14 cellular contexts compared by ENCODE assay signal in genomic region chr10:49379596-49380410, GRCh38. TPM values are rescaled to one million over a fixed set of nuclear protein-coding genes. Genes with fewer than 3 reads are reported as not detected.
DNase-seq lines count a peak whose midpoint lies in the region; ATAC-seq and TF ChIP-seq lines count a peak whose summit lies in the region.
"Had no signal": no experiment of that assay in that cellular context is flagged by ENCODE, and none has a peak within 500 bp of the region (broad histone marks: within the 10 kb centered on the region; RNA-seq: fewer than 3 reads in every experiment).

No MANE protein-coding gene starts in this region.

- H3K27ac ChIP-seq in PC-9 (no peak overlapping the region), colonic mucosa (no peak overlapping the region)
- H3K27ac ChIP-seq: SJSA1, skin epidermis had no signal

- DNase-seq in activated CD8-positive, alpha-beta memory T cell treated with anti-CD3 and anti-CD28 coated beads, Interleukin-2, amount 10 ng/mL, durations not matched to agents 7 days and 5 days, result peak; percentile 36
- DNase-seq in activated CD8-positive, alpha-beta memory T cell treated with anti-CD3 and anti-CD28 coated beads, Interleukin-2, amount 50 U/mL, for 4 hours, result no peak
- DNase-seq in PC-9 (no peak), glutamatergic neuron (no peak), type B pancreatic cell (ENCODE audit: extremely low spot score, unreplicated experiment) (no peak), NCI-H146 (lab: John Stamatoyannopoulos, UW) (no peak), colonic mucosa (no peak)
- DNase-seq: activated CD8-positive, alpha-beta T cell treated with anti-CD3 and anti-CD28 coated beads, Interleukin-2, amount 10 ng/mL, durations not matched to agents 7 days and 5 days; anterior cingulate cortex; mesenchymal stem cell; stimulated activated naive CD4-positive, alpha-beta T cell had no signal

- H3K36me3 ChIP-seq in PC-9 (ENCODE audit: low read depth), result no peaks in the 10 kb centered on the region
- no peaks in the 10 kb centered on the region for H3K36me3 ChIP-seq in colonic mucosa
- H3K36me3 ChIP-seq: SJSA1 had no signal

- CTCF ChIA-PET in activated CD8-positive, alpha-beta memory T cell treated with anti-CD3 and anti-CD28 coated beads, Interleukin-2, amount 10 ng/mL, durations not matched to agents 7 days and 5 days (lab: Charles Lee), result no interaction called here
- CTCF ChIA-PET in PC-9 (lab: Charles Lee), result no interaction called here

- H3K36me3 Mint-ChIP-seq in activated CD8-positive, alpha-beta memory T cell treated with anti-CD3 and anti-CD28 coated beads, Interleukin-2, amount 10 ng/mL, durations not matched to agents 7 days and 5 days, result no peaks in the 10 kb centered on the region
- H3K36me3 Mint-ChIP-seq in glutamatergic neuron (ENCODE audit: unreplicated experiment), result peaks cover 11% of the 10 kb centered on the region
- no peaks in the 10 kb centered on the region for H3K36me3 Mint-ChIP-seq in type B pancreatic cell

- no peaks in the 10 kb centered on the region for H3K9me3 Mint-ChIP-seq in activated CD8-positive, alpha-beta memory T cell treated with anti-CD3 and anti-CD28 coated beads, Interleukin-2, amount 10 ng/mL, durations not matched to agents 7 days and 5 days (ENCODE audit: low read depth)
- H3K9me3 Mint-ChIP-seq in glutamatergic neuron (ENCODE audit: unreplicated experiment) (peaks cover 7% of the 10 kb centered on the region), type B pancreatic cell (no peaks in the 10 kb centered on the region)

- H3K79me2 ChIP-seq in PC-9 (ENCODE audit: low read depth), result no peaks in the 10 kb centered on the region

- H3K4me3 ChIP-seq in PC-9 (no peak overlapping the region), colonic mucosa (no peak overlapping the region)
- H3K4me3 ChIP-seq: SJSA1, skin epidermis had no signal

- intact Hi-C loops in PC-9 (cut with micrococcal nuclease; ENCODE audit: unreplicated experiment), result no loop called here
- intact Hi-C loops in colonic mucosa (cut with DNase I), result no loop called here

- H3K27me3 Mint-ChIP-seq in activated CD8-positive, alpha-beta memory T cell treated with anti-CD3 and anti-CD28 coated beads, Interleukin-2, amount 10 ng/mL, durations not matched to agents 7 days and 5 days, result peaks cover 5% of the 10 kb centered on the region
- H3K27me3 Mint-ChIP-seq in glutamatergic neuron (ENCODE audit: unreplicated experiment) (peaks cover 20% of the 10 kb centered on the region), type B pancreatic cell (peaks cover 40% of the 10 kb centered on the region)

- BruUV-seq in PC-9 (replicated peaks; lab: Mats Ljungman, UMichigan), result no TSS peak

- no peak for ATAC-seq in activated CD8-positive, alpha-beta memory T cell treated with anti-CD3 and anti-CD28 coated beads, Interleukin-2, amount 10 ng/mL, durations not matched to agents 7 days and 5 days
- no peak for ATAC-seq in GM21717 (IDR thresholded peaks at IDR 0.05; ENCODE audit: unreplicated experiment)
- ATAC-seq: activated CD8-positive, alpha-beta T cell treated with anti-CD3 and anti-CD28 coated beads, Interleukin-2, amount 10 ng/mL, durations not matched to agents 7 days and 5 days had no signal

- H4K20me1 ChIP-seq in PC-9 (ENCODE audit: insufficient read depth), result no peaks in the 10 kb centered on the region

- no peaks in the 10 kb centered on the region for H3F3A ChIP-seq in PC-9 (ENCODE audit: insufficient read depth, low read depth)

- H3K9me3 ChIP-seq in PC-9 (ENCODE audit: insufficient read depth, low read depth) (no peaks in the 10 kb centered on the region), colonic mucosa (no peaks in the 10 kb centered on the region)
- H3K9me3 ChIP-seq: SJSA1 had no signal

- H3K4me2 ChIP-seq in PC-9, result no peak overlapping the region

- H3K4me1 ChIP-seq in PC-9 (replicated peaks; ENCODE audit: insufficient read depth), result no peaks in the 10 kb centered on the region
- no peaks in the 10 kb centered on the region for H3K4me1 ChIP-seq in colonic mucosa
- H3K4me1 ChIP-seq: SJSA1 had no signal

- peaks cover 29% of the 10 kb centered on the region for H3K27me3 ChIP-seq in PC-9 (ENCODE audit: insufficient read depth, low read depth)
- H3K27me3 ChIP-seq in colonic mucosa, result no peaks in the 10 kb centered on the region
- H3K27me3 ChIP-seq: SJSA1 had no signal

- H3K27ac Mint-ChIP-seq in activated CD8-positive, alpha-beta memory T cell treated with anti-CD3 and anti-CD28 coated beads, Interleukin-2, amount 10 ng/mL, durations not matched to agents 7 days and 5 days, result no peak overlapping the region
- H3K27ac Mint-ChIP-seq in glutamatergic neuron (ENCODE audit: unreplicated experiment) (no peak overlapping the region), type B pancreatic cell (no peak overlapping the region)
- H3K27ac Mint-ChIP-seq: activated CD8-positive, alpha-beta T cell treated with anti-CD3 and anti-CD28 coated beads, Interleukin-2, amount 10 ng/mL, durations not matched to agents 7 days and 5 days had no signal

- no peak overlapping the region for H3K4me3 Mint-ChIP-seq in activated CD8-positive, alpha-beta memory T cell treated with anti-CD3 and anti-CD28 coated beads, Interleukin-2, amount 10 ng/mL, durations not matched to agents 7 days and 5 days
- peak overlapping the region; percentile 32 for H3K4me3 Mint-ChIP-seq in glutamatergic neuron (ENCODE audit: unreplicated experiment)
- no peak overlapping the region for H3K4me3 Mint-ChIP-seq in type B pancreatic cell
- H3K4me3 Mint-ChIP-seq: activated CD8-positive, alpha-beta T cell treated with anti-CD3 and anti-CD28 coated beads, Interleukin-2, amount 10 ng/mL, durations not matched to agents 7 days and 5 days had no signal

- H3K9ac ChIP-seq in colonic mucosa (ENCODE audit: low read depth in 2 of 2, low read length in 2 of 2), result no peak overlapping the region

- no peaks in the 10 kb centered on the region for H3K9me2 ChIP-seq in PC-9 (ENCODE audit: insufficient read depth)

- no peak overlapping the region for H2AFZ ChIP-seq in PC-9

- no peaks in the 10 kb centered on the region for H3K4me1 Mint-ChIP-seq in activated CD8-positive, alpha-beta memory T cell treated with anti-CD3 and anti-CD28 coated beads, Interleukin-2, amount 10 ng/mL, durations not matched to agents 7 days and 5 days
- H3K4me1 Mint-ChIP-seq in glutamatergic neuron (ENCODE audit: low read depth, unreplicated experiment) (peaks cover 42% of the 10 kb centered on the region), type B pancreatic cell (ENCODE audit: unreplicated experiment) (no peaks in the 10 kb centered on the region)

- TF ChIP-seq CTCF in PC-9 (conservative IDR thresholded peaks at IDR 0.05) (peak; percentile 32; the same call in 1 of the 2 replicates), glutamatergic neuron (IDR thresholded peaks at IDR 0.05; ENCODE audit: partially characterized antibody, unreplicated experiment) (peak; percentile 19), type B pancreatic cell (conservative IDR thresholded peaks at IDR 0.05) (peak; percentile 54), colonic mucosa (IDR thresholded peaks at IDR 0.05) (no peak)

- POLR2A ChIA-PET in PC-9 (lab: Charles Lee; ENCODE audit: unreplicated experiment), result no interaction called here

RNA-seq across cellular contexts. Expression of gene DRGX, which starts 16.1 kb away (rescaled TPM):
- total RNA-seq in activated CD8-positive, alpha-beta memory T cell treated with anti-CD3 and anti-CD28 coated beads, Interleukin-2, amount 10 ng/mL, durations not matched to agents 7 days and 5 days, result not detected
- not detected in 2 replicates for total RNA-seq in PC-9 (2021)
- total RNA-seq in glutamatergic neuron (ENCODE audit: unreplicated experiment), result 65.2 TPM
- total RNA-seq in type B pancreatic cell (ENCODE audit: low replicate concordance), result 0.21 and 0.22 TPM in 2 replicates
- total RNA-seq in colonic mucosa, result under 1 TPM in 1 of 2 donors, not detected in 1; 0.16 TPM
- total RNA-seq: activated CD8-positive, alpha-beta T cell treated with anti-CD3 and anti-CD28 coated beads, Interleukin-2, amount 10 ng/mL, durations not matched to agents 7 days and 5 days; SJSA1 had no signal

Comparison
In these comparisons a context has a peak if more than half of its experiments do, and no peak if none do; other contexts are left out.
1. RNA of gene DRGX, which starts 16.1 kb away (total RNA-seq): 65.2 TPM in glutamatergic neuron (single experiment); 0.21 to 0.22 TPM in type B pancreatic cell, 0.16 TPM in colonic mucosa, not detected in activated CD8-positive, alpha-beta memory T cell treated with anti-CD3 and anti-CD28 coated beads, Interleukin-2, amount 10 ng/mL, durations not matched to agents 7 days and 5 days and not detected in PC-9; every median in the first group is over 10 times any median in the second.